1 cellular context compared by ENCODE assay signal in the genomic region with DNA sequence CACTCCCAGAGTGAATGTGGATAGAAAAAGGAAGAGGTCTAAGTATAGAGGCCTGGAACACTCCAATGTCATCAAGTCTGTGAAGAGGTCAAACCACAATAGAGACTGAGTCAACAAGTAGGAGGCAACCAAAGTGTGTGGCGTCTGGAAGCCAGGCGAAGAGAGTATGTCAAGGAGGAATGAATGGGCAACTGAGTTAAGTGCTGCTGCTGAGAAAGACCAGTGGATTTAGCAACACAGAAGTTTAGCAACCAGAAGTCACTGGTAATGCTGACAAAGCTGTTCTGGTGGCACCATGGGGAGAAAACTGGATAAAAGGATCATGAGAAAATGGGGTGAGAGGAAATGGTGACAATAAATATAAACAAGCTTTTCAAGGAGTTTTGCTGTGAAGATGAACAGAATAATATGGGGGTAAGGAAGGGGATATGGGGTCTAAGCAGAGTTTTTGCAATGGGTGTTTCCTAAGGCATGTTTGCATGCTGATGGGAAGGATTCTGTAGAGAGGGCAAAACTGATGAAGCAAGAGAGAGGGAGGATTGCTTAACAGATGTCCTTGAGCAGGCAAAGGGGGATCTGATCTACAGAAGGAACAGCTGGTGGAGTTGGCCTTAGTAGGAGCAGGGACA.
TF ChIP-seq lines count a peak whose summit lies in the region.

No MANE protein-coding gene starts in this region.

TF ChIP-seq in K562, 482 proteins besides CTCF, POLR2A, EP300 and RAD21 (continued from another document and continues in another):
- TF ChIP-seq, protein P1, sequence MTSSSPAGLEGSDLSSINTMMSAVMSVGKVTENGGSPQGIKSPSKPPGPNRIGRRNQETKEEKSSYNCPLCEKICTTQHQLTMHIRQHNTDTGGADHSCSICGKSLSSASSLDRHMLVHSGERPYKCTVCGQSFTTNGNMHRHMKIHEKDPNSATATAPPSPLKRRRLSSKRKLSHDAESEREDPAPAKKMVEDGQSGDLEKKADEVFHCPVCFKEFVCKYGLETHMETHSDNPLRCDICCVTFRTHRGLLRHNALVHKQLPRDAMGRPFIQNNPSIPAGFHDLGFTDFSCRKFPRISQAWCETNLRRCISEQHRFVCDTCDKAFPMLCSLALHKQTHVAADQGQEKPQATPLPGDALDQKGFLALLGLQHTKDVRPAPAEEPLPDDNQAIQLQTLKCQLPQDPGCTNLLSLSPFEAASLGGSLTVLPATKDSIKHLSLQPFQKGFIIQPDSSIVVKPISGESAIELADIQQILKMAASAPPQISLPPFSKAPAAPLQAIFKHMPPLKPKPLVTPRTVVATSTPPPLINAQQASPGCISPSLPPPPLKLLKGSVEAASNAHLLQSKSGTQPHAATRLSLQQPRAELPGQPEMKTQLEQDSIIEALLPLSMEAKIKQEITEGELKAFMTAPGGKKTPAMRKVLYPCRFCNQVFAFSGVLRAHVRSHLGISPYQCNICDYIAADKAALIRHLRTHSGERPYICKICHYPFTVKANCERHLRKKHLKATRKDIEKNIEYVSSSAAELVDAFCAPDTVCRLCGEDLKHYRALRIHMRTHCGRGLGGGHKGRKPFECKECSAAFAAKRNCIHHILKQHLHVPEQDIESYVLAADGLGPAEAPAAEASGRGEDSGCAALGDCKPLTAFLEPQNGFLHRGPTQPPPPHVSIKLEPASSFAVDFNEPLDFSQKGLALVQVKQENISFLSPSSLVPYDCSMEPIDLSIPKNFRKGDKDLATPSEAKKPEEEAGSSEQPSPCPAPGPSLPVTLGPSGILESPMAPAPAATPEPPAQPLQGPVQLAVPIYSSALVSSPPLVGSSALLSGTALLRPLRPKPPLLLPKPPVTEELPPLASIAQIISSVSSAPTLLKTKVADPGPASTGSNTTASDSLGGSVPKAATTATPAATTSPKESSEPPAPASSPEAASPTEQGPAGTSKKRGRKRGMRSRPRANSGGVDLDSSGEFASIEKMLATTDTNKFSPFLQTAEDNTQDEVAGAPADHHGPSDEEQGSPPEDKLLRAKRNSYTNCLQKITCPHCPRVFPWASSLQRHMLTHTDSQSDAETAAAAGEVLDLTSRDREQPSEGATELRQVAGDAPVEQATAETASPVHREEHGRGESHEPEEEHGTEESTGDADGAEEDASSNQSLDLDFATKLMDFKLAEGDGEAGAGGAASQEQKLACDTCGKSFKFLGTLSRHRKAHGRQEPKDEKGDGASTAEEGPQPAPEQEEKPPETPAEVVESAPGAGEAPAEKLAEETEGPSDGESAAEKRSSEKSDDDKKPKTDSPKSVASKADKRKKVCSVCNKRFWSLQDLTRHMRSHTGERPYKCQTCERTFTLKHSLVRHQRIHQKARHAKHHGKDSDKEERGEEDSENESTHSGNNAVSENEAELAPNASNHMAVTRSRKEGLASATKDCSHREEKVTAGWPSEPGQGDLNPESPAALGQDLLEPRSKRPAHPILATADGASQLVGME (CRISPR knock-in tag; IDR thresholded peaks at IDR 0.05) = no peak
- TF ChIP-seq ATF1 (CRISPR knock-in tag; IDR thresholded peaks at IDR 0.05) = no peak
- peak; percentile 11; the same call in 1 of the 2 replicates for TF ChIP-seq ATF1 (tag; IDR thresholded peaks at IDR 0.05)
- no peak for TF ChIP-seq SMAD1 (IDR thresholded peaks at IDR 0.05; ENCODE audit: low read depth, low read length, partially characterized antibody)
- no peak for TF ChIP-seq NFXL1 (CRISPR knock-in tag; IDR thresholded peaks at IDR 0.05)
- TF ChIP-seq CHCHD3 (CRISPR knock-in tag; IDR thresholded peaks at IDR 0.05) = no peak
- TF ChIP-seq LCOR (CRISPR knock-in tag; IDR thresholded peaks at IDR 0.05) = no peak
- TF ChIP-seq, protein P2, sequence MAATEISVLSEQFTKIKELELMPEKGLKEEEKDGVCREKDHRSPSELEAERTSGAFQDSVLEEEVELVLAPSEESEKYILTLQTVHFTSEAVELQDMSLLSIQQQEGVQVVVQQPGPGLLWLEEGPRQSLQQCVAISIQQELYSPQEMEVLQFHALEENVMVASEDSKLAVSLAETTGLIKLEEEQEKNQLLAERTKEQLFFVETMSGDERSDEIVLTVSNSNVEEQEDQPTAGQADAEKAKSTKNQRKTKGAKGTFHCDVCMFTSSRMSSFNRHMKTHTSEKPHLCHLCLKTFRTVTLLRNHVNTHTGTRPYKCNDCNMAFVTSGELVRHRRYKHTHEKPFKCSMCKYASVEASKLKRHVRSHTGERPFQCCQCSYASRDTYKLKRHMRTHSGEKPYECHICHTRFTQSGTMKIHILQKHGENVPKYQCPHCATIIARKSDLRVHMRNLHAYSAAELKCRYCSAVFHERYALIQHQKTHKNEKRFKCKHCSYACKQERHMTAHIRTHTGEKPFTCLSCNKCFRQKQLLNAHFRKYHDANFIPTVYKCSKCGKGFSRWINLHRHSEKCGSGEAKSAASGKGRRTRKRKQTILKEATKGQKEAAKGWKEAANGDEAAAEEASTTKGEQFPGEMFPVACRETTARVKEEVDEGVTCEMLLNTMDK (IDR thresholded peaks at IDR 0.05; ENCODE audit: borderline replicate concordance, insufficient read depth, low read depth, low read length, poor library complexity, severe bottlenecking) = no peak
- TF ChIP-seq ZNF584 (CRISPR knock-in tag; IDR thresholded peaks at IDR 0.05; ENCODE audit: low read depth) = no peak
- no peak for TF ChIP-seq SRSF9 (IDR thresholded peaks at IDR 0.05; ENCODE audit: borderline replicate concordance, low read depth, low read length)
- no peak for TF ChIP-seq THRAP3 (IDR thresholded peaks at IDR 0.05; ENCODE audit: borderline replicate concordance)
- TF ChIP-seq CC2D1A (IDR thresholded peaks at IDR 0.05) = no peak
- no peak for TF ChIP-seq MCM5 (IDR thresholded peaks at IDR 0.05; ENCODE audit: low read depth)
- TF ChIP-seq, protein P3, sequence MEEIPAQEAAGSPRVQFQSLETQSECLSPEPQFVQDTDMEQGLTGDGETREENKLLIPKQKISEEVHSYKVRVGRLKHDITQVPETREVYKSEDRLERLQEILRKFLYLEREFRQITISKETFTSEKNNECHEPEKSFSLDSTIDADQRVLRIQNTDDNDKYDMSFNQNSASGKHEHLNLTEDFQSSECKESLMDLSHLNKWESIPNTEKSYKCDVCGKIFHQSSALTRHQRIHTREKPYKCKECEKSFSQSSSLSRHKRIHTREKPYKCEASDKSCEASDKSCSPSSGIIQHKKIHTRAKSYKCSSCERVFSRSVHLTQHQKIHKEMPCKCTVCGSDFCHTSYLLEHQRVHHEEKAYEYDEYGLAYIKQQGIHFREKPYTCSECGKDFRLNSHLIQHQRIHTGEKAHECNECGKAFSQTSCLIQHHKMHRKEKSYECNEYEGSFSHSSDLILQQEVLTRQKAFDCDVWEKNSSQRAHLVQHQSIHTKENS (CRISPR knock-in tag; IDR thresholded peaks at IDR 0.05) = no peak
- TF ChIP-seq, protein P4, sequence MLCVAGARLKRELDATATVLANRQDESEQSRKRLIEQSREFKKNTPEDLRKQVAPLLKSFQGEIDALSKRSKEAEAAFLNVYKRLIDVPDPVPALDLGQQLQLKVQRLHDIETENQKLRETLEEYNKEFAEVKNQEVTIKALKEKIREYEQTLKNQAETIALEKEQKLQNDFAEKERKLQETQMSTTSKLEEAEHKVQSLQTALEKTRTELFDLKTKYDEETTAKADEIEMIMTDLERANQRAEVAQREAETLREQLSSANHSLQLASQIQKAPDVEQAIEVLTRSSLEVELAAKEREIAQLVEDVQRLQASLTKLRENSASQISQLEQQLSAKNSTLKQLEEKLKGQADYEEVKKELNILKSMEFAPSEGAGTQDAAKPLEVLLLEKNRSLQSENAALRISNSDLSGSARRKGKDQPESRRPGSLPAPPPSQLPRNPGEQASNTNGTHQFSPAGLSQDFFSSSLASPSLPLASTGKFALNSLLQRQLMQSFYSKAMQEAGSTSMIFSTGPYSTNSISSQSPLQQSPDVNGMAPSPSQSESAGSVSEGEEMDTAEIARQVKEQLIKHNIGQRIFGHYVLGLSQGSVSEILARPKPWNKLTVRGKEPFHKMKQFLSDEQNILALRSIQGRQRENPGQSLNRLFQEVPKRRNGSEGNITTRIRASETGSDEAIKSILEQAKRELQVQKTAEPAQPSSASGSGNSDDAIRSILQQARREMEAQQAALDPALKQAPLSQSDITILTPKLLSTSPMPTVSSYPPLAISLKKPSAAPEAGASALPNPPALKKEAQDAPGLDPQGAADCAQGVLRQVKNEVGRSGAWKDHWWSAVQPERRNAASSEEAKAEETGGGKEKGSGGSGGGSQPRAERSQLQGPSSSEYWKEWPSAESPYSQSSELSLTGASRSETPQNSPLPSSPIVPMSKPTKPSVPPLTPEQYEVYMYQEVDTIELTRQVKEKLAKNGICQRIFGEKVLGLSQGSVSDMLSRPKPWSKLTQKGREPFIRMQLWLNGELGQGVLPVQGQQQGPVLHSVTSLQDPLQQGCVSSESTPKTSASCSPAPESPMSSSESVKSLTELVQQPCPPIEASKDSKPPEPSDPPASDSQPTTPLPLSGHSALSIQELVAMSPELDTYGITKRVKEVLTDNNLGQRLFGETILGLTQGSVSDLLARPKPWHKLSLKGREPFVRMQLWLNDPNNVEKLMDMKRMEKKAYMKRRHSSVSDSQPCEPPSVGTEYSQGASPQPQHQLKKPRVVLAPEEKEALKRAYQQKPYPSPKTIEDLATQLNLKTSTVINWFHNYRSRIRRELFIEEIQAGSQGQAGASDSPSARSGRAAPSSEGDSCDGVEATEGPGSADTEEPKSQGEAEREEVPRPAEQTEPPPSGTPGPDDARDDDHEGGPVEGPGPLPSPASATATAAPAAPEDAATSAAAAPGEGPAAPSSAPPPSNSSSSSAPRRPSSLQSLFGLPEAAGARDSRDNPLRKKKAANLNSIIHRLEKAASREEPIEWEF (CRISPR knock-in tag; IDR thresholded peaks at IDR 0.05) = no peak
- TF ChIP-seq ZEB2 (IDR thresholded peaks at IDR 0.05) = peak; percentile 48; the same call in 1 of the 2 replicates
- peak; percentile 97 for TF ChIP-seq ZNF316 (IDR thresholded peaks at IDR 0.05)
- peak; percentile 59 for TF ChIP-seq TAL1 (IDR thresholded peaks at IDR 0.05)
- no peak for TF ChIP-seq MCM7 (IDR thresholded peaks at IDR 0.05)
- TF ChIP-seq CXXC5 (CRISPR knock-in tag; IDR thresholded peaks at IDR 0.05) = 0 out of 2 replicates have a peak, but pooled peaks have one; percentile 40
- TF ChIP-seq, protein P5, sequence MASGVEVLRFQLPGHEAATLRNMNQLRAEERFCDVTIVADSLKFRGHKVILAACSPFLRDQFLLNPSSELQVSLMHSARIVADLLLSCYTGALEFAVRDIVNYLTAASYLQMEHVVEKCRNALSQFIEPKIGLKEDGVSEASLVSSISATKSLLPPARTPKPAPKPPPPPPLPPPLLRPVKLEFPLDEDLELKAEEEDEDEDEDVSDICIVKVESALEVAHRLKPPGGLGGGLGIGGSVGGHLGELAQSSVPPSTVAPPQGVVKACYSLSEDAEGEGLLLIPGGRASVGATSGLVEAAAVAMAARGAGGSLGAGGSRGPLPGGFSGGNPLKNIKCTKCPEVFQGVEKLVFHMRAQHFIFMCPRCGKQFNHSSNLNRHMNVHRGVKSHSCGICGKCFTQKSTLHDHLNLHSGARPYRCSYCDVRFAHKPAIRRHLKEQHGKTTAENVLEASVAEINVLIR (CRISPR knock-in tag; IDR thresholded peaks at IDR 0.05) = no peak
- no peak for TF ChIP-seq TGIF2 (CRISPR knock-in tag; IDR thresholded peaks at IDR 0.05)
- TF ChIP-seq SMAD4 (CRISPR knock-in tag; conservative IDR thresholded peaks at IDR 0.05) = peak; percentile 94
- no peak for TF ChIP-seq ZNF780A (CRISPR knock-in tag; IDR thresholded peaks at IDR 0.05)
- TF ChIP-seq SPI1 (IDR thresholded peaks at IDR 0.05; ENCODE audit: borderline replicate concordance, low read depth, low read length) = peak; percentile 22; the same call in 1 of the 2 replicates
- TF ChIP-seq, protein P6, sequence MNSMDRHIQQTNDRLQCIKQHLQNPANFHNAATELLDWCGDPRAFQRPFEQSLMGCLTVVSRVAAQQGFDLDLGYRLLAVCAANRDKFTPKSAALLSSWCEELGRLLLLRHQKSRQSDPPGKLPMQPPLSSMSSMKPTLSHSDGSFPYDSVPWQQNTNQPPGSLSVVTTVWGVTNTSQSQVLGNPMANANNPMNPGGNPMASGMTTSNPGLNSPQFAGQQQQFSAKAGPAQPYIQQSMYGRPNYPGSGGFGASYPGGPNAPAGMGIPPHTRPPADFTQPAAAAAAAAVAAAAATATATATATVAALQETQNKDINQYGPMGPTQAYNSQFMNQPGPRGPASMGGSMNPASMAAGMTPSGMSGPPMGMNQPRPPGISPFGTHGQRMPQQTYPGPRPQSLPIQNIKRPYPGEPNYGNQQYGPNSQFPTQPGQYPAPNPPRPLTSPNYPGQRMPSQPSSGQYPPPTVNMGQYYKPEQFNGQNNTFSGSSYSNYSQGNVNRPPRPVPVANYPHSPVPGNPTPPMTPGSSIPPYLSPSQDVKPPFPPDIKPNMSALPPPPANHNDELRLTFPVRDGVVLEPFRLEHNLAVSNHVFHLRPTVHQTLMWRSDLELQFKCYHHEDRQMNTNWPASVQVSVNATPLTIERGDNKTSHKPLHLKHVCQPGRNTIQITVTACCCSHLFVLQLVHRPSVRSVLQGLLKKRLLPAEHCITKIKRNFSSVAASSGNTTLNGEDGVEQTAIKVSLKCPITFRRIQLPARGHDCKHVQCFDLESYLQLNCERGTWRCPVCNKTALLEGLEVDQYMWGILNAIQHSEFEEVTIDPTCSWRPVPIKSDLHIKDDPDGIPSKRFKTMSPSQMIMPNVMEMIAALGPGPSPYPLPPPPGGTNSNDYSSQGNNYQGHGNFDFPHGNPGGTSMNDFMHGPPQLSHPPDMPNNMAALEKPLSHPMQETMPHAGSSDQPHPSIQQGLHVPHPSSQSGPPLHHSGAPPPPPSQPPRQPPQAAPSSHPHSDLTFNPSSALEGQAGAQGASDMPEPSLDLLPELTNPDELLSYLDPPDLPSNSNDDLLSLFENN (IDR thresholded peaks at IDR 0.05; ENCODE audit: low read depth in 2 of 2, low read length in 2 of 2) = peak in 1 of 2 experiments; percentile 56; a peak in 1 of 4 replicates
- TF ChIP-seq, protein P7, sequence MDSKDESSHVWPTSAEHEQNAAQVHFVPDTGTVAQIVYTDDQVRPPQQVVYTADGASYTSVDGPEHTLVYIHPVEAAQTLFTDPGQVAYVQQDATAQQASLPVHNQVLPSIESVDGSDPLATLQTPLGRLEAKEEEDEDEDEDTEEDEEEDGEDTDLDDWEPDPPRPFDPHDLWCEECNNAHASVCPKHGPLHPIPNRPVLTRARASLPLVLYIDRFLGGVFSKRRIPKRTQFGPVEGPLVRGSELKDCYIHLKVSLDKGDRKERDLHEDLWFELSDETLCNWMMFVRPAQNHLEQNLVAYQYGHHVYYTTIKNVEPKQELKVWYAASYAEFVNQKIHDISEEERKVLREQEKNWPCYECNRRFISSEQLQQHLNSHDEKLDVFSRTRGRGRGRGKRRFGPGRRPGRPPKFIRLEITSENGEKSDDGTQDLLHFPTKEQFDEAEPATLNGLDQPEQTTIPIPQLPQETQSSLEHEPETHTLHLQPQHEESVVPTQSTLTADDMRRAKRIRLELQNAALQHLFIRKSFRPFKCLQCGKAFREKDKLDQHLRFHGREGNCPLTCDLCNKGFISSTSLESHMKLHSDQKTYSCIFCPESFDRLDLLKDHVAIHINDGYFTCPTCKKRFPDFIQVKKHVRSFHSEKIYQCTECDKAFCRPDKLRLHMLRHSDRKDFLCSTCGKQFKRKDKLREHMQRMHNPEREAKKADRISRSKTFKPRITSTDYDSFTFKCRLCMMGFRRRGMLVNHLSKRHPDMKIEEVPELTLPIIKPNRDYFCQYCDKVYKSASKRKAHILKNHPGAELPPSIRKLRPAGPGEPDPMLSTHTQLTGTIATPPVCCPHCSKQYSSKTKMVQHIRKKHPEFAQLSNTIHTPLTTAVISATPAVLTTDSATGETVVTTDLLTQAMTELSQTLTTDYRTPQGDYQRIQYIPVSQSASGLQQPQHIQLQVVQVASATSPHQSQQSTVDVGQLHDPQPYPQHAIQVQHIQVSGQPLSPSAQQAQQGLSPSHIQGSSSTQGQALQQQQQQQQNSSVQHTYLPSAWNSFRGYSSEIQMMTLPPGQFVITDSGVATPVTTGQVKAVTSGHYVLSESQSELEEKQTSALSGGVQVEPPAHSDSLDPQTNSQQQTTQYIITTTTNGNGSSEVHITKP (IDR thresholded peaks at IDR 0.05; ENCODE audit: partially characterized antibody) = no peak
- no peak for TF ChIP-seq EWSR1 (IDR thresholded peaks at IDR 0.05; ENCODE audit: borderline replicate concordance, low read depth, partially characterized antibody)
- TF ChIP-seq NBN (IDR thresholded peaks at IDR 0.05; ENCODE audit: low read depth) = peak; percentile 79; the same call in 1 of the 2 replicates
